In the genomic region with DNA sequence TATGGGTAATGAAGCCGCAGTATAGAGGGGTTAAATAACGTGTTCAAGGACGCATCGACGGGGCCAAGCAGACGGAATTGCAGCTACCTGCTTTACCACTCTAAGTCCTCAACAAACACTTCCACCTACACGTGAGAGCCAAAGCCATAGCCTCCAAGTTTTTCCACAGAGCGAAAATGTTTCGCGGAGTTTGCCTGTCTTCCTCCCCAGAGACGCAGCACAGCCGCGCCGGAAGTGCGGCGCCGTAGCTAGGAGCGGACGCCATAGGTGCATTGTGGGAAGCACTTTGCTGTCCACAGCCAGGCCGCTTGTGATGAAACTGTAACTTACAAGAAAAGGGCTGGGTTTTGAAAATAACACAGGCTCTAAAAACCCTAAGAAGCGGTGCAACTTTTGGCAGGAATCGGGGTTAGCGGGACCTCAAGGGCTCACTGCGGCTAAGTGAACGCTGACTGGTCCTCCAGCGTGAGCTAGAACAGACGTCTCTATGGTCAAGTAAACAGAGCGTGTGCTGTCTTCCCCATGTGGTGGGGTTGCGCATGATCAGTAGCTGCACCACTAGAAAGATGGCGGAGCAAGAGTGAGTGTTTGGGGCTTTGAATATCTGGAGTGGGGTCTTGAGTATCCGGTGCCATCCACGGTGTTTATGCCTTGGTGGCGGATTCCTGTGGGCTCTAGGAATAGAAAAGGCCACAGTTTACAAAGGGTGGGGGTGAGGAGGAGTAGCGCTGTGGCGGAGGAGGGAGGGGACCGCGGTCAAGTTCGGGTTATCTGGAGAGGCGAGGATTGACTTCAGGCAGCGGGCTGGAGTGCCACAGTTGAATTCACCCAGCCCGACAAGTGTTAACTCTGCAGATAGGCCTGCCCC, we compare ENCODE assay signal across 8 cellular contexts. TPM values are rescaled to one million over a fixed set of nuclear protein-coding genes. Genes with fewer than 3 reads are reported as not detected.
A peak's percentile ranks its signal among the peaks of the same experiment; 100 is the strongest.
DNase-seq lines count a peak whose midpoint lies in the region; ATAC-seq, FAIRE-seq and TF ChIP-seq lines count a peak whose summit lies in the region.

A gene (plus strand): TSS at position 245 of the 868 bp plus-strand sequence. CDS start 295 bp downstream, at position 540.

- ATAC-seq in A549, result peak; percentile 97 to 98
- ATAC-seq in GM18858 (IDR thresholded peaks at IDR 0.05; ENCODE audit: unreplicated experiment), result peak; percentile 72
- peak; percentile 87 for ATAC-seq in HG03066 (IDR thresholded peaks at IDR 0.05; ENCODE audit: low read depth, unreplicated experiment)

- DNase-seq in A549 (ENCODE audit: low read depth in 1 of 2, low spot score in 1 of 2), result peak; percentile 50 to 90
- DNase-seq in NCI-H2107 treated with DMSO at 0.1 percent for 48 hours (lab: John Stamatoyannopoulos, UW; ENCODE audit: unreplicated experiment), result peak; percentile 80
- DNase-seq in UCSD-AML1 (lab: John Stamatoyannopoulos, UW; ENCODE audit: unreplicated experiment), result peak; percentile 92

- H3K27me3 Mint-ChIP-seq in brain, result peaks cover 9% of the 10 kb centered on the region

- H3K9ac ChIP-seq in iPS-18a (ENCODE audit: low read length) (peak within 1 kb of the TSS; percentile 94), skeletal muscle satellite cell (ENCODE audit: low read depth, low read length) (peak within 1 kb of the TSS; percentile 97)

- H3K4me3 ChIP-seq in A549, result peak within 1 kb of the TSS; percentile 85
- H3K4me3 ChIP-seq in iPS-18a (ENCODE audit: low read length), result peak within 1 kb of the TSS; percentile 95
- peak within 1 kb of the TSS; percentile 92 for H3K4me3 ChIP-seq in skeletal muscle satellite cell (ENCODE audit: low read length)

- TF ChIP-seq CTCF in A549 (IDR thresholded peaks at IDR 0.05), result no peak
- TF ChIP-seq CTCF in brain (conservative IDR thresholded peaks at IDR 0.05), result peak in 1 of 2 experiments; percentile 58

- H3K36me3 ChIP-seq in iPS-18a (ENCODE audit: control insufficient read depth, low read depth, low read length) (peaks cover 19% of the 10 kb centered on the region), skeletal muscle satellite cell (ENCODE audit: insufficient read depth, low read length) (peaks cover 21% of the 10 kb centered on the region)

- peaks cover 22% of the 10 kb centered on the region for H3K36me3 Mint-ChIP-seq in brain

- no peak for FAIRE-seq in A549 (lab: Jason Lieb, UNC)

- H3K4me1 ChIP-seq in A549, result peaks cover 21% of the 10 kb centered on the region; the same call in 2 of the 3 replicates
- H3K4me1 ChIP-seq in iPS-18a (ENCODE audit: control insufficient read depth, low read depth, low read length), result no peaks in the 10 kb centered on the region
- peaks cover 11% of the 10 kb centered on the region for H3K4me1 ChIP-seq in skeletal muscle satellite cell (ENCODE audit: control insufficient read depth, insufficient read depth, low read length)

- CTCF ChIA-PET in A549 (lab: Yijun Ruan, JAX), result interaction anchor here (0.6 to 6.8 kb wide), 4 partner anchors 12 to 217 kb away, joined by 3 to 45 read pairs (median 8); no protein-coding TSS in a partner anchor

- H3K9me3 ChIP-seq in A549 (no peaks in the 10 kb centered on the region), iPS-18a (ENCODE audit: control insufficient read depth, low read depth, low read length) (no peaks in the 10 kb centered on the region), skeletal muscle satellite cell (replicated peaks; ENCODE audit: low read length) (no peaks in the 10 kb centered on the region)

- peaks cover 32% of the 10 kb centered on the region for H3K4me1 Mint-ChIP-seq in brain

- no peak for TF ChIP-seq EP300 in A549 (IDR thresholded peaks at IDR 0.05)

- TF ChIP-seq POLR2A in A549 (IDR thresholded peaks at IDR 0.05; ENCODE audit: low read length), result peak; percentile 58

- H3K27me3 ChIP-seq in iPS-18a (ENCODE audit: control insufficient read depth, insufficient read depth, low read length), result no peaks in the 10 kb centered on the region
- no peaks in the 10 kb centered on the region for H3K27me3 ChIP-seq in skeletal muscle satellite cell (ENCODE audit: control insufficient read depth, insufficient read depth, low read length)

- H3K4me2 ChIP-seq in A549 (peak within 1 kb of the TSS; percentile 83), skeletal muscle satellite cell (ENCODE audit: low read length) (peak within 1 kb of the TSS; percentile 96)

- TF ChIP-seq RAD21 in A549 (conservative IDR thresholded peaks at IDR 0.05 in 1 of 2, IDR thresholded peaks at IDR 0.05 in 1 of 2), result no peak

- H3K27ac ChIP-seq in A549 (peak within 1 kb of the TSS; percentile 97 to 99), iPS-18a (ENCODE audit: low read length) (peak within 1 kb of the TSS; percentile 85)

- under 1% methylated on average over 28 of the region's 41 CpGs for WGBS in A549 (ENCODE audit: missing lambda C conversion rate)

- H3K4me3 Mint-ChIP-seq in brain, result peak within 1 kb of the TSS; percentile 92 to 97 (median 97)

- peak within 1 kb of the TSS; percentile 98 to 100 (median 99) for H3K27ac Mint-ChIP-seq in brain

- H3K9me3 Mint-ChIP-seq in brain, result no peaks in the 10 kb centered on the region

- POLR2A ChIA-PET in A549 (lab: Yijun Ruan, JAX), result interaction anchor here (0.6 to 2.0 kb wide), 6 partner anchors 11 to 332 kb away, joined by 3 to 22 read pairs (median 7); a partner anchor contains a TSS

TF ChIP-seq in A549, 52 proteins besides CTCF, POLR2A, EP300 and RAD21:
- TF ChIP-seq, protein P1, sequence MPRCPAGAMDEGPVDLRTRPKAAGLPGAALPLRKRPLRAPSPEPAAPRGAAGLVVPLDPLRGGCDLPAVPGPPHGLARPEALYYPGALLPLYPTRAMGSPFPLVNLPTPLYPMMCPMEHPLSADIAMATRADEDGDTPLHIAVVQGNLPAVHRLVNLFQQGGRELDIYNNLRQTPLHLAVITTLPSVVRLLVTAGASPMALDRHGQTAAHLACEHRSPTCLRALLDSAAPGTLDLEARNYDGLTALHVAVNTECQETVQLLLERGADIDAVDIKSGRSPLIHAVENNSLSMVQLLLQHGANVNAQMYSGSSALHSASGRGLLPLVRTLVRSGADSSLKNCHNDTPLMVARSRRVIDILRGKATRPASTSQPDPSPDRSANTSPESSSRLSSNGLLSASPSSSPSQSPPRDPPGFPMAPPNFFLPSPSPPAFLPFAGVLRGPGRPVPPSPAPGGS (IDR thresholded peaks at IDR 0.05), result peak; percentile 16; the same call in 1 of the 3 replicates
- TF ChIP-seq JUN (IDR thresholded peaks at IDR 0.05) (peak; percentile 54 to 89; a peak in 3 of 5 replicates), CEBPB (IDR thresholded peaks at IDR 0.05) (0 out of 4 replicates have a peak, but pooled peaks of 1 of the 2 experiments have one; percentile 27), CBX2 (IDR thresholded peaks at IDR 0.05; ENCODE audit: borderline replicate concordance, low read depth) (no peak), EHF (CRISPR knock-in tag; IDR thresholded peaks at IDR 0.05) (peak; percentile 49; the same call in 1 of the 2 replicates), PHF8 (IDR thresholded peaks at IDR 0.05; ENCODE audit: borderline replicate concordance, low read depth) (peak; percentile 70), MYC (IDR thresholded peaks at IDR 0.05; ENCODE audit: borderline replicate concordance, low read length) (peak; percentile 52), KDM5A (IDR thresholded peaks at IDR 0.05) (peak; percentile 64; the same call in 1 of the 2 replicates)
- TF ChIP-seq, protein P2, sequence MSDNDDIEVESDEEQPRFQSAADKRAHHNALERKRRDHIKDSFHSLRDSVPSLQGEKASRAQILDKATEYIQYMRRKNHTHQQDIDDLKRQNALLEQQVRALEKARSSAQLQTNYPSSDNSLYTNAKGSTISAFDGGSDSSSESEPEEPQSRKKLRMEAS (IDR thresholded peaks at IDR 0.05), result peak; percentile 92
- TF ChIP-seq, protein P3, sequence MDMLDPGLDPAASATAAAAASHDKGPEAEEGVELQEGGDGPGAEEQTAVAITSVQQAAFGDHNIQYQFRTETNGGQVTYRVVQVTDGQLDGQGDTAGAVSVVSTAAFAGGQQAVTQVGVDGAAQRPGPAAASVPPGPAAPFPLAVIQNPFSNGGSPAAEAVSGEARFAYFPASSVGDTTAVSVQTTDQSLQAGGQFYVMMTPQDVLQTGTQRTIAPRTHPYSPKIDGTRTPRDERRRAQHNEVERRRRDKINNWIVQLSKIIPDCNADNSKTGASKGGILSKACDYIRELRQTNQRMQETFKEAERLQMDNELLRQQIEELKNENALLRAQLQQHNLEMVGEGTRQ (IDR thresholded peaks at IDR 0.05), result 0 out of 2 replicates have a peak, but pooled peaks have one; percentile 47
- TF ChIP-seq, protein P4, sequence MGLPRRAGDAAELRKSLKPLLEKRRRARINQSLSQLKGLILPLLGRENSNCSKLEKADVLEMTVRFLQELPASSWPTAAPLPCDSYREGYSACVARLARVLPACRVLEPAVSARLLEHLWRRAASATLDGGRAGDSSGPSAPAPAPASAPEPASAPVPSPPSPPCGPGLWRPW (IDR thresholded peaks at IDR 0.05), result no peak
TF ChIP-seq in A549: peak in this region for 9.

RNA-seq across cellular contexts. Expression of the gene that starts here (rescaled TPM):
- 46.4 and 65.2 TPM in 2 replicates for polyA plus RNA-seq in A549 (2011; rRNA removed)
- polyA plus RNA-seq in A549 (2012; cell fraction: cytosol; rRNA removed), result 21.5 and 25.9 TPM in 2 replicates
- polyA plus RNA-seq in A549 (2012; cell fraction: nucleus; rRNA removed), result 8.0 and 15.2 TPM in 2 replicates
- polyA plus RNA-seq in A549 (2017; fragmentation: RNase III; extraction: RNeasy Plus Mini Kit Qiagen cat#74134 plus additional on column Dnase treatment), result 82.5 to 101 TPM (median 84.1 TPM) in 3 replicates
- 30.5 and 31.1 TPM in 2 replicates for polyA minus RNA-seq in A549 (2011; rRNA and poly(A)+ RNA removed)
- polyA plus RNA-seq in brain (ENCODE audit: insufficient read depth, low read depth, low replicate concordance), result 116 TPM
- total RNA-seq in skeletal muscle satellite cell (2012; rRNA removed), result 140 and 163 TPM in 2 replicates

Comparison
In these comparisons a context has a peak if more than half of its experiments do, and no peak if none do; other contexts are left out.
1. Peak in every context shown above with its lines: DNase-seq, ATAC-seq, H3K4me3 ChIP-seq and H3K27ac ChIP-seq.